Comparison of ENCODE assay signal across 11 cellular contexts in the genomic region with DNA sequence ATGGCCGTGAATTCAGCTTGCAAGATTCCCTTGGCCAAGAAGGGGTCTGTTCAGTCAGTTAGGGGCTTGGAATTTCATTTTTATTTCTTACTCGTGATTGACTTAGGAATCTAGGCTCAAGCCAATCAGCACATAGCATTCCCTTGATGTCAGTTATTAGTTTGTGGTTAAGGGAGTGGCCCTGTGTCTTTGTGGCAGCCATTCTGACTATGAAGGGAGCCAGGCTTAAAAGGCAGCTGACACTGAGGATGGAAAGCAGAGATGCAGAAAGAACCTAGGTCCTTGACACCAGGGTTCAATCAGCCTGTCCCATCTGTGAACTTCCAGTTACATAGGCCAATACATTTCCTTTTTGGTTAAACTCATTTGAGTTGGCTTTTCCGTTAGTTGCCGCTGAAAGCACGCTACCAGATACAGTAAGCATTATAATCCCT. TPM values are rescaled to one million over a fixed set of nuclear protein-coding genes. Genes with fewer than 3 reads are reported as not detected.
A peak's percentile ranks its signal among the peaks of the same experiment; 100 is the strongest.
DNase-seq lines count a peak whose midpoint lies in the region; ATAC-seq and TF ChIP-seq lines count a peak whose summit lies in the region.
"Had no signal": no experiment of that assay in that cellular context is flagged by ENCODE, and none has a peak within 500 bp of the region (broad histone marks: within the 10 kb centered on the region; RNA-seq: fewer than 3 reads in every experiment).

No MANE protein-coding gene starts in this region.

- peak; percentile 51 for DNase-seq in NCI-H2107 treated with DMSO at 0.1 percent for 48 hours (lab: John Stamatoyannopoulos, UW; ENCODE audit: unreplicated experiment)
- no peak for DNase-seq in NCI-H2107 (lab: John Stamatoyannopoulos, UW)
- DNase-seq in NCI-H82 treated with DMSO at 0.1 percent for 48 hours (lab: John Stamatoyannopoulos, UW; ENCODE audit: unreplicated experiment) = peak; percentile 76
- peak; percentile 3 for DNase-seq in dermis blood vessel endothelial cell
- peak; percentile 41 for DNase-seq in sigmoid colon
- no peak for DNase-seq in OCI-M2 (lab: John Stamatoyannopoulos, UW; ENCODE audit: unreplicated experiment)
- no peak for DNase-seq in NCI-H526 (lab: John Stamatoyannopoulos, UW)
- DNase-seq: erythroblast had no signal

- intact Hi-C loops in sigmoid colon (cut with DNase I) = loop anchor here (2.0 kb wide), 1 partner anchor 55 kb away; the partner anchor contains the start of gene RANBP9

- H3K27ac ChIP-seq in sigmoid colon = peak overlapping the region in 1 of 4 donors; percentile 79
- H3K27ac ChIP-seq: 22Rv1 had no signal

- no peak for ATAC-seq in HG02759 (IDR thresholded peaks at IDR 0.05; ENCODE audit: unreplicated experiment)
- ATAC-seq: natural killer cell treated with Interleukin-12 subunit alpha and Interleukin-12 subunit beta and Interleukin-15 and Interleukin-18, amount 100 ng/mL, for 72 hours had no signal

- WGBS in sigmoid colon, 2 donors = 65 to 71% methylated on average over 5 of the region's 5 CpGs

- H3K27me3 ChIP-seq in sigmoid colon = no peaks in the 10 kb centered on the region

- no peak for TF ChIP-seq EP300 in sigmoid colon (IDR thresholded peaks at IDR 0.05)

- no peaks in the 10 kb centered on the region for H3K36me3 ChIP-seq in sigmoid colon

- TF ChIP-seq POLR2A in sigmoid colon (IDR thresholded peaks at IDR 0.05) = no peak

- H3K4me1 ChIP-seq in sigmoid colon = peaks cover 0 to 44% (median 37%) of the 10 kb centered on the region in 4 donors

- TF ChIP-seq CTCF in sigmoid colon (IDR thresholded peaks at IDR 0.05) = no peak

- H3K9me3 ChIP-seq in sigmoid colon = no peaks in the 10 kb centered on the region

- no peak overlapping the region for H3K4me3 ChIP-seq in sigmoid colon

RNA-seq across cellular contexts. Expression of gene MCUR1, which starts 48.1 kb away (rescaled TPM):
- 8.3 and 15.8 TPM in 2 replicates for total RNA-seq in dermis blood vessel endothelial cell
- total RNA-seq in sigmoid colon = 10 to 100 TPM in 2 of 4 donors, 1 to 10 TPM in 2; 7.2 to 13.2 (median 9.0) TPM
- polyA plus RNA-seq in sigmoid colon = 10 to 100 TPM; 12.9 to 34.2 (median 25.7) TPM

RNA-seq across cellular contexts. Expression of gene RANBP9, which starts 54.6 kb away (rescaled TPM):
- total RNA-seq in dermis blood vessel endothelial cell (23.3 and 62.5 TPM in 2 replicates), sigmoid colon (10 to 100 TPM; 49.6 to 84.3 (median 55.3) TPM)
- polyA plus RNA-seq in sigmoid colon = 10 to 100 TPM; 19.4 to 26.6 (median 22.2) TPM

Comparison
In these comparisons a context has a peak if more than half of its experiments do, and no peak if none do; other contexts are left out.
1. DNase-seq: peak in NCI-H2107 treated with DMSO at 0.1 percent for 48 hours (single experiment), NCI-H82 treated with DMSO at 0.1 percent for 48 hours (single experiment), dermis blood vessel endothelial cell (single experiment) and sigmoid colon (single experiment); none in NCI-H2107 (single experiment), OCI-M2 (single experiment) and NCI-H526 (0 of 2).